8 cellular contexts compared by ENCODE assay signal in the genomic region with DNA sequence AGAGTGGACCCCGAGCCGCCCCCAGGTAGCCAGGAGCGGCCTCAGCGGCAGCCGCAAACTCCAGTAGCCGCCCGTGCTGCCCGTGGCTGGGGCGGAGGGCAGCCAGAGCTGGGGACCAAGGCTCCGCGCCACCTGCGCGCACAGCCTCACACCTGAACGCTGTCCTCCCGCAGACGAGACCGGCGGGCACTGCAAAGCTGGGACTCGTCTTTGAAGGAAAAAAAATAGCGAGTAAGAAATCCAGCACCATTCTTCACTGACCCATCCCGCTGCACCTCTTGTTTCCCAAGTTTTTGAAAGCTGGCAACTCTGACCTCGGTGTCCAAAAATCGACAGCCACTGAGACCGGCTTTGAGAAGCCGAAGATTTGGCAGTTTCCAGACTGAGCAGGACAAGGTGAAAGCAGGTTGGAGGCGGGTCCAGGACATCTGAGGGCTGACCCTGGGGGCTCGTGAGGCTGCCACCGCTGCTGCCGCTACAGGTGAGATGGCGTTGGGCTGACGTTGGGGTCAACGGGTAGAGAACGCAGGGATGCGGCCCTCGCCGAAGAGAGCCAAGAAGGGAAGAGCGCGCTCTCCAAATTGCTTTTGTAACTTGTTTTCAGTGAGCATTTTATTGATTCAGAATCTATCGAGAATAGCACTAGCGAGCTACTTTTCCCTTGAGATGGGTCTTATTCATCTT. TPM values are rescaled to one million over a fixed set of nuclear protein-coding genes. Genes with fewer than 3 reads are reported as not detected.
A peak's percentile ranks its signal among the peaks of the same experiment; 100 is the strongest.
DNase-seq lines count a peak whose midpoint lies in the region; ATAC-seq and TF ChIP-seq lines count a peak whose summit lies in the region.

No MANE protein-coding gene starts in this region.

- TF ChIP-seq CTCF in RWPE2 (IDR thresholded peaks at IDR 0.05; ENCODE audit: poor library complexity, severe bottlenecking) = no peak
- TF ChIP-seq CTCF in mucosa of descending colon (IDR thresholded peaks at IDR 0.05) = no peak
- TF ChIP-seq CTCF in upper lobe of left lung (IDR thresholded peaks at IDR 0.05) = no peak

- TF ChIP-seq POLR2A in upper lobe of left lung (IDR thresholded peaks at IDR 0.05) = no peak

- H3K4me3 ChIP-seq in RWPE2 (ENCODE audit: severe bottlenecking) (peak overlapping the region; percentile 82), duodenal mucosa (ENCODE audit: low read depth in 1 of 2, low read length in 2 of 2) (peak overlapping the region; percentile 94 to 98), mucosa of descending colon (peak overlapping the region; percentile 58), upper lobe of left lung (peak overlapping the region; percentile 12 to 81 (median 74))

- no peaks in the 10 kb centered on the region for H3K9me3 ChIP-seq in RWPE2 (ENCODE audit: severe bottlenecking)
- H3K9me3 ChIP-seq in duodenal mucosa (ENCODE audit: control insufficient read depth in 1 of 2, low read length in 2 of 2) = no peaks in the 10 kb centered on the region
- H3K9me3 ChIP-seq in mucosa of descending colon = no peaks in the 10 kb centered on the region
- H3K9me3 ChIP-seq in upper lobe of left lung = no peaks in the 10 kb centered on the region

- H3K9ac ChIP-seq in duodenal mucosa (ENCODE audit: low read depth in 1 of 2, low read length in 2 of 2) = peak overlapping the region; percentile 94 to 96

- H3K27me3 ChIP-seq in RWPE2 (ENCODE audit: insufficient read depth, poor library complexity, severe bottlenecking) (no peaks in the 10 kb centered on the region), duodenal mucosa (ENCODE audit: control insufficient read depth in 1 of 2, insufficient read depth in 2 of 2, low read length in 2 of 2) (no peaks in the 10 kb centered on the region), upper lobe of left lung (peaks cover 0 to 9% (median under 1%) of the 10 kb centered on the region in 4 donors)

- H3K4me1 ChIP-seq in RWPE2 (ENCODE audit: insufficient read depth, poor library complexity, severe bottlenecking) (peaks cover 40% of the 10 kb centered on the region), duodenal mucosa (ENCODE audit: control insufficient read depth in 1 of 2, insufficient read depth in 2 of 2, low read length in 2 of 2) (peaks cover 21 to 27% of the 10 kb centered on the region in 2 donors), mucosa of descending colon (ENCODE audit: low read depth) (peaks cover 14% of the 10 kb centered on the region), upper lobe of left lung (peaks cover 16 to 55% (median 26%) of the 10 kb centered on the region in 4 donors)

- ATAC-seq in GM18520 (IDR thresholded peaks at IDR 0.05; ENCODE audit: unreplicated experiment) = peak; percentile 19
- peak; percentile 33 for ATAC-seq in HG02678 (IDR thresholded peaks at IDR 0.05; ENCODE audit: unreplicated experiment)
- ATAC-seq in RWPE2 (ENCODE audit: low read depth) = peak; percentile 4
- no peak for ATAC-seq in mucosa of descending colon
- no peak for ATAC-seq in upper lobe of left lung (ENCODE audit: low FRiP score in 2 of 2)

- H3K27ac ChIP-seq in RWPE2 (ENCODE audit: poor library complexity, severe bottlenecking) (peak overlapping the region; percentile 94), duodenal mucosa (ENCODE audit: low read depth, low read length) (peak overlapping the region; percentile 87), upper lobe of left lung (peak overlapping the region; percentile 82 to 95 (median 89))

- DNase-seq in RWPE2 (ENCODE audit: low spot score) (peak; percentile 75), mucosa of descending colon (peak; percentile 52 to 70 (median 69)), upper lobe of left lung (peak; percentile 26 to 62), RKO (ENCODE audit: low spot score) (no peak), NCI-H1105 (lab: John Stamatoyannopoulos, UW) (no peak)

- H3K36me3 ChIP-seq in RWPE2 (ENCODE audit: low read depth) (peaks cover 38% of the 10 kb centered on the region), duodenal mucosa (ENCODE audit: control insufficient read depth in 1 of 2, insufficient read depth in 2 of 2, low read length in 2 of 2) (peaks cover 6 to 9% of the 10 kb centered on the region in 2 donors), mucosa of descending colon (ENCODE audit: low read depth) (no peaks in the 10 kb centered on the region), upper lobe of left lung (no peaks in the 10 kb centered on the region)

- WGBS in upper lobe of left lung, 2 donors = 2 to 3% methylated on average over 14 to 40 of the region's 40 CpGs

- intact Hi-C loops in mucosa of descending colon (cut with DNase I, micrococcal nuclease) = loop anchor here (10.0 kb wide), 2 partner anchors 735 to 965 kb away; no protein-coding TSS in a partner anchor

- no peak for TF ChIP-seq EP300 in upper lobe of left lung (IDR thresholded peaks at IDR 0.05)

RNA-seq across cellular contexts. Expression of a gene that starts 0.4 kb away (rescaled TPM):
- total RNA-seq in mucosa of descending colon (10 to 100 TPM; 38.5 to 58.4 (median 50.8) TPM), upper lobe of left lung (10 to 100 TPM; 33.9 to 64.1 (median 45.8) TPM)

Comparison
In these comparisons a context has a peak if more than half of its experiments do, and no peak if none do; other contexts are left out.
1. ATAC-seq: peak in GM18520 (single experiment), HG02678 (single experiment) and RWPE2 (single experiment); none in mucosa of descending colon (single experiment) and upper lobe of left lung (0 of 2).
2. DNase-seq: peak in RWPE2 (single experiment), mucosa of descending colon (3 of 3) and upper lobe of left lung (2 of 2); none in RKO (single experiment) and NCI-H1105 (single experiment).
3. Peak in every context shown above with its lines, with median percentiles within 50 percentile points of each other: H3K27ac ChIP-seq and H3K4me3 ChIP-seq.